ENCODE assay signal across 8 cellular contexts in the genomic region with DNA sequence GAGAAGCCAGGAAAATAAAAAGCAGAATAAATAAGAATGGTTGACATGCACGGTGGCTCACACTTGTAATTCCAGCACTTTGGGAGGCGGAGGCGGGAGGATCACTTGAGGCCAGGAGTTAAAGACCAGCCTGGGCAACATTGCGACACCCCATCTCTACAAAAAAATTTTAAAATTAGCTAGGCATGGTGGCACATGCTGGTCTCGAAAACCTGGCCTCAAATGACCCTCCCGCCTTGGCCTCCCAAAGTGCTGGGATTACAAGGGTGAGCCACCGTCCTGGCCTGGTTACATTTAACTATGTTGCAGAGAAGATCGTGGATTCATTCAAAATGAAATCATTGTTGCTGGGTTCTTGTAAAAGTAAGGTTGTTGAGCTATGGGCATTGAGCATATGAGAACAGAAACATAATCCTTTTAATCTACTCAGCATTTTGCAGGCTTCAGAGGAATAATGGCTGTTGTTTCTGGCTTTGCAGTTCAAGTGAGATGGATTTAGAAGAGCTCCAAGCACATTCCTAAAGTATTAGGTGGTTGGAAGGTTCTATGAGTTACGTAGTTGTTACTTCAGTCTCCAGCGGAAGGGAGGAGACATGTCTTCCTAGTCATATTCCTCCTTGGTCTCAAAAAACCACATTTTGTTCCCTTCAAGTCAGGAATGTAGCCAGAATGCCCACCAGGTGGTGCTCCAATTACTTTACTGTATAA. TPM values are rescaled to one million over a fixed set of nuclear protein-coding genes. Genes with fewer than 3 reads are reported as not detected.
A peak's percentile ranks its signal among the peaks of the same experiment; 100 is the strongest.
DNase-seq lines count a peak whose midpoint lies in the region; ATAC-seq and TF ChIP-seq lines count a peak whose summit lies in the region.

No MANE protein-coding gene starts in this region.

- peaks cover 3% of the 10 kb centered on the region for H3K27me3 Mint-ChIP-seq in neural crest cell (ENCODE audit: low read depth)

- DNase-seq in NCI-H2171 treated with DMSO at 0.1 percent for 48 hours (lab: John Stamatoyannopoulos, UW) = peak; percentile 12
- no peak for DNase-seq in NCI-H2171 (lab: John Stamatoyannopoulos, UW)
- peak; percentile 99 for DNase-seq in LHCN-M2 (ENCODE audit: low read depth)
- DNase-seq in UCSD-AML1 (lab: John Stamatoyannopoulos, UW; ENCODE audit: unreplicated experiment) = peak; percentile 13
- peak; percentile 81 for DNase-seq in epithelial cell of proximal tubule (ENCODE audit: low read depth)
- peak; percentile 8 for DNase-seq in neural crest cell (ENCODE audit: low read depth, low spot score)
- DNase-seq in GM13976 (ENCODE audit: low spot score) = no peak

- in situ Hi-C loops in GM13976 (cut with MboI; ENCODE audit: low sequenced_read_pairs, unreplicated experiment) = no loop called here

- H3K4me3 Mint-ChIP-seq in neural crest cell = no peak overlapping the region

- peaks cover 4% of the 10 kb centered on the region for H3K9me3 Mint-ChIP-seq in neural crest cell

- H3K27ac Mint-ChIP-seq in neural crest cell (ENCODE audit: unreplicated experiment) = no peak overlapping the region

- H3K4me1 Mint-ChIP-seq in neural crest cell = no peaks in the 10 kb centered on the region

- H3K4me3 ChIP-seq in epithelial cell of proximal tubule (ENCODE audit: low read depth, low read length) = no peak overlapping the region

- TF ChIP-seq CTCF in epithelial cell of proximal tubule (conservative IDR thresholded peaks at IDR 0.05; ENCODE audit: low read depth, low read length) (peak; percentile 77), neural crest cell (conservative IDR thresholded peaks at IDR 0.05) (peak; percentile 72), GM13976 (IDR thresholded peaks at IDR 0.05; ENCODE audit: borderline replicate concordance, control extremely low read depth, extremely low read depth, insufficient read depth, missing control alignments) (no peak)

- no peaks in the 10 kb centered on the region for H3K36me3 Mint-ChIP-seq in neural crest cell (ENCODE audit: low read depth)

- ATAC-seq in HG03439 (IDR thresholded peaks at IDR 0.05; ENCODE audit: unreplicated experiment) = no peak

RNA-seq across cellular contexts. Expression of a gene that starts 45.6 kb away (rescaled TPM):
- 37.0 and 39.8 TPM in 2 replicates for total RNA-seq in LHCN-M2 (2014; rRNA removed)
- polyA plus RNA-seq in LHCN-M2 (2012) = 10.4 TPM
- total RNA-seq in epithelial cell of proximal tubule = 10.2 and 14.8 TPM in 2 replicates
- 20.1 and 21.1 TPM in 2 replicates for total RNA-seq in neural crest cell

RNA-seq across cellular contexts. Expression of a gene that starts 49.7 kb away (rescaled TPM):
- 43.6 and 43.7 TPM in 2 replicates for total RNA-seq in LHCN-M2 (2014; rRNA removed)
- polyA plus RNA-seq in LHCN-M2 (2012) = 10.6 TPM
- 21.0 and 40.7 TPM in 2 replicates for total RNA-seq in epithelial cell of proximal tubule
- total RNA-seq in neural crest cell = 35.6 and 36.2 TPM in 2 replicates

Comparison
In these comparisons a context has a peak if more than half of its experiments do, and no peak if none do; other contexts are left out.
1. DNase-seq: peak in NCI-H2171 treated with DMSO at 0.1 percent for 48 hours (single experiment), LHCN-M2 (single experiment), UCSD-AML1 (single experiment), epithelial cell of proximal tubule (single experiment) and neural crest cell (single experiment); none in NCI-H2171 (single experiment) and GM13976 (single experiment).